ENCODE assay signal across 21 cellular contexts in the genomic region with DNA sequence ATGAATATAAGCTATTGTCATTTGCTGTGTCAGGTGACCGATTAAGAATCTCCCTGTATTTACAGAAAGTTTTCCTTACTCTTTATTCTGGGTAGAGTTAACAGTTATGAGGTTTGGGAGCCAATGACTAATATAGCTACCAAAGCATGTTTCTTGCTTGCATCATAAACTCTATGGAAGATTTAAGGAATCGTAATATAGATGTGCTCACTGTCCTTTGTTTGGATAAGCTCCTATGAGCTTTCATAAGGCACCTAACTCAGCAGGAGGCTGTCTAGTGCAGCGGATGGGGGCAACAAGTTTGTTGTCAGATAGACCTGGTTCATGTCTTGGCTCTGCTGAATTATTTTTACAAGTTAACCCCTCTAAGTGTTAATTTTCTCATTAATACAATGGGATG.
"Had no signal": no experiment of that assay in that cellular context is flagged by ENCODE, and none has a peak within 500 bp of the region (broad histone marks: within the 10 kb centered on the region; RNA-seq: fewer than 3 reads in every experiment).

No MANE protein-coding gene starts in this region.

- H3K9ac ChIP-seq: KMS-11 had no signal

- H3K36me3 ChIP-seq: SJSA1 had no signal

- H3K4me1 ChIP-seq: SJSA1 had no signal

- DNase-seq: IMR-90, MV-4-11, NCI-H1048, NCI-H1105, NCI-H1436 treated with DMSO at 0.1 percent for 48 hours, NCI-H187, NCI-H2029, NCI-H2081 treated with DMSO at 0.1 percent for 48 hours, NCI-H2227 treated with DMSO at 0.1 percent for 48 hours, NCI-H526 treated with DMSO at 0.1 percent for 48 hours, NCI-H774, Right ventricle myocardium superior, RPMI8226, SIG-M5, T-cell had no signal

- H3K27ac ChIP-seq: KMS-11, SJSA1, SK-N-MC had no signal

- H3K36me3 Mint-ChIP-seq: T-cell had no signal

- H3K27me3 ChIP-seq: SJSA1 had no signal

- H3K9me3 Mint-ChIP-seq: T-helper 1 cell treated with Interleukin-12 subunit alpha and Interleukin-12 subunit beta and Interleukin-4 antibody, amounts not matched to agents 30 μg/mL and 1 μg/mL, for 36 hours had no signal

- H3K4me3 Mint-ChIP-seq: T-cell; T-helper 1 cell treated with Interleukin-12 subunit alpha and Interleukin-12 subunit beta and Interleukin-4 antibody, amounts not matched to agents 30 μg/mL and 1 μg/mL, for 36 hours had no signal

- H3K9me3 ChIP-seq: SJSA1 had no signal

- ATAC-seq: HepG2, T-cell had no signal

- H3K4me1 Mint-ChIP-seq: T-cell had no signal

- H3K4me3 ChIP-seq: SJSA1, SK-N-MC had no signal

- FAIRE-seq: HepG2, RCC 7860 had no signal

- H3K27ac Mint-ChIP-seq: T-cell; T-helper 1 cell treated with Interleukin-12 subunit alpha and Interleukin-12 subunit beta and Interleukin-4 antibody, amounts not matched to agents 30 μg/mL and 1 μg/mL, for 36 hours had no signal

- H3K4me2 ChIP-seq: KMS-11 had no signal
